33 cellular contexts compared by ENCODE assay signal in the genomic region with DNA sequence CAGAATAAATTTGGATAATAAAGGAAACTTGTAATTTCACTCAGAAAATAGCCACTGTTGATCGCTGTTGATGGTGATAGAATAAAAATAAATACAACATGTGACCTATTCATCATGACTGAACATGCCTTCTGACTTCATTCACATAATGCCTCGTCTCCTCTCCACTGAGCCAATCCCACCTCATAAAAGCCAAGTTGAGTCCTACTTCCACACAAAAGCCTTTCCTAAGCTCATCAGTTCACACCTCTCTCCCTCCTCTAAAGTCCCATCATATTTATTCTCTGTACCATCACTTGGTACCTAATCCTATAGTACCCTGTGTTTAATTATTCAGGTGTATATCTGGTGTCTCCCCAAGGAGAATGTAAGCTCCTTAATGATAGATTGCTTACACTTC. TPM values are rescaled to one million over a fixed set of nuclear protein-coding genes. Genes with fewer than 3 reads are reported as not detected.
"Had no signal": no experiment of that assay in that cellular context is flagged by ENCODE, and none has a peak within 500 bp of the region (broad histone marks: within the 10 kb centered on the region; RNA-seq: fewer than 3 reads in every experiment).

No MANE protein-coding gene starts in this region.

- H3K4me3 ChIP-seq: coronary artery, esophagus squamous epithelium, gastrocnemius medialis, heart right ventricle, left lung, lower lobe of right lung, mucosa of descending colon had no signal

- H3K27ac Mint-ChIP-seq: effector memory CD8-positive, alpha-beta T cell; endodermal cell; mesothelial cell of epicardium; naive thymus-derived CD8-positive, alpha-beta T cell had no signal

- DNase-seq: effector CD8-positive, alpha-beta T cell; effector memory CD8-positive, alpha-beta T cell; endodermal cell; erythroblast; esophagus squamous epithelium; foreskin fibroblast; foreskin melanocyte; gastrocnemius medialis; glutamatergic neuron; head of caudate nucleus; heart right ventricle; hippocampal formation; left cardiac atrium; left lung; left ventricle myocardium superior; lower lobe of right lung; mesenchymal stem cell; mucosa of descending colon; naive B cell; naive thymus-derived CD8-positive, alpha-beta T cell had no signal

- H3K27me3 Mint-ChIP-seq: effector memory CD8-positive, alpha-beta T cell; naive B cell; naive thymus-derived CD8-positive, alpha-beta T cell had no signal

- H3K27ac ChIP-seq: coronary artery, epithelial cell of prostate, esophagus squamous epithelium, gastrocnemius medialis, heart right ventricle, left lung, lower lobe of right lung had no signal

- H3K4me1 Mint-ChIP-seq: naive B cell had no signal

- H3K27me3 ChIP-seq: esophagus squamous epithelium, gastrocnemius medialis, left lung had no signal

- H3K9me3 Mint-ChIP-seq: effector memory CD8-positive, alpha-beta T cell; mesothelial cell of epicardium; naive thymus-derived CD8-positive, alpha-beta T cell had no signal

- H3K4me3 Mint-ChIP-seq: effector memory CD8-positive, alpha-beta T cell; endodermal cell; mesothelial cell of epicardium; naive B cell; naive thymus-derived CD8-positive, alpha-beta T cell had no signal

- H3K36me3 ChIP-seq: gastrocnemius medialis, heart right ventricle, left lung, lower lobe of right lung had no signal

- ATAC-seq: effector memory CD8-positive, alpha-beta T cell; esophagus mucosa; gastrocnemius medialis; heart right ventricle; left cardiac atrium; left lung; left ventricle myocardium superior; lower lobe of right lung; mucosa of descending colon; naive thymus-derived CD8-positive, alpha-beta T cell had no signal

- FAIRE-seq: endometrium, islet of Langerhans, keratinocyte had no signal

- H3K4me1 ChIP-seq: esophagus squamous epithelium, gastrocnemius medialis had no signal

- H3K9me3 ChIP-seq: esophagus squamous epithelium, gastrocnemius medialis, heart right ventricle, left lung, lower lobe of right lung, mucosa of descending colon had no signal

RNA-seq across cellular contexts. Expression of gene CXorf58, which starts 37.8 kb away (rescaled TPM):
- total RNA-seq: dermis microvascular lymphatic vessel endothelial cell; endodermal cell; esophagus mucosa; glomerular endothelial cell; kidney epithelial cell; left lung; left ventricle myocardium superior; lung microvascular endothelial cell; mesenteric fat pad; mucosa of descending colon; myocyte; naive thymus-derived CD8-positive, alpha-beta T cell had no signal
- polyA plus RNA-seq: naive thymus-derived CD8-positive, alpha-beta T cell had no signal
